ENCODE assay signal across 1 cellular context in the genomic region with DNA sequence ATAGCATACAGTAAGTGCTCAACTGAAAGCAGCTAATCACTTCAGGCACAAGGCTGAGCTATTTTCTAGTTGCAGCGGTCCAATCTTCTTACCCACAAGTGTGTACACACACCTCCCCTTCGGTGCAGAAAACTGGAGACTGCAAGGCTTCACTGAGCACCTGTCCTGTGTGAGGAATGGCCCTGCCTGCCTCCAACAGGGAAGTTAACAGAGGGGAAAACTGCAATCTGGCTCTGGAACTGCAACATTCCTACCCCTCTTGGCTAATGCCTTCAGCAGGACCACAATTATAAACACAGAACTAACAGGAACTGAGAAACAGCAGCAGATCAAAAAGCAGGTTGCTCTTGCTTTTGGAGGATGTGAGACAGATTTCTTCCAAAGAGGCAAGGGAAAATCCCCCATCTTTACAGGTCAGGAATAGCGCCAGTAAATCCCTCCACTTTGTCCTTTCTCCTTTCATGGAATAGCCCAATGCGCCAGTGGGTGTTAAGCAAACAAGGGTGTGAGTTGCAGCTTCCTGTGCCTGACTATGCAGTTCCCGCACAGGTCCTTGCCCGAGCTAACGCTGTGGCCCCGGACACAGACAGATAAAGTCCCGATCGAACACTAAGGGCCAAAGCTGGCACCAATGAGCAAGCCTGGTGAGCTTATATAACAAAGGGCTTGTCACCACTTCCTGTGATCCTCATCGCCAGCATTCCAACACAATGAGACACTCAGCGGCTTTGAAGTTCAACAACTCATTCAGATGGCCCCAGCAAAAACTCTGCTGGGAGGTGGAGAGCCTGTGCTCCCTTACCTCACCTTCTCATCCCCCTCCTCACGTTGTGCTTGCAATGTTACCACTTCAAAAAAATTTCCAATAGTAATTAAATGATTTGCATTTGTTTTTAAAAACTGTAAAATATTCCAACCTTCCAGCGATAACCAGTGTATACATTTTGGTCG.
TF ChIP-seq lines count a peak whose summit lies in the region.

No MANE protein-coding gene starts in this region.

TF ChIP-seq in HepG2, 621 proteins besides CTCF, POLR2A, EP300 and RAD21 (continued from another document and continues in another):
- TF ChIP-seq, protein P1, sequence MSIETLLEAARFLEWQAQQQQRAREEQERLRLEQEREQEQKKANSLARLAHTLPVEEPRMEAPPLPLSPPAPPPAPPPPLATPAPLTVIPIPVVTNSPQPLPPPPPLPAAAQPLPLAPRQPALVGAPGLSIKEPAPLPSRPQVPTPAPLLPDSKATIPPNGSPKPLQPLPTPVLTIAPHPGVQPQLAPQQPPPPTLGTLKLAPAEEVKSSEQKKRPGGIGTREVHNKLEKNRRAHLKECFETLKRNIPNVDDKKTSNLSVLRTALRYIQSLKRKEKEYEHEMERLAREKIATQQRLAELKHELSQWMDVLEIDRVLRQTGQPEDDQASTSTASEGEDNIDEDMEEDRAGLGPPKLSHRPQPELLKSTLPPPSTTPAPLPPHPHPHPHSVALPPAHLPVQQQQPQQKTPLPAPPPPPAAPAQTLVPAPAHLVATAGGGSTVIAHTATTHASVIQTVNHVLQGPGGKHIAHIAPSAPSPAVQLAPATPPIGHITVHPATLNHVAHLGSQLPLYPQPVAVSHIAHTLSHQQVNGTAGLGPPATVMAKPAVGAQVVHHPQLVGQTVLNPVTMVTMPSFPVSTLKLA (IDR thresholded peaks at IDR 0.05): 0 out of 2 replicates have a peak, but pooled peaks have one; percentile 3
- peak; percentile 79 for TF ChIP-seq THAP11 (CRISPR knock-in tag; IDR thresholded peaks at IDR 0.05)
- TF ChIP-seq ZBTB33 (CRISPR knock-in tag; IDR thresholded peaks at IDR 0.05): peak; percentile 72
- peak; percentile 93 for TF ChIP-seq PITX1 (CRISPR knock-in tag; IDR thresholded peaks at IDR 0.05)
- TF ChIP-seq ZNF879 (CRISPR knock-in tag; IDR thresholded peaks at IDR 0.05): no peak
- peak; percentile 76 for TF ChIP-seq MAX (IDR thresholded peaks at IDR 0.05)
- TF ChIP-seq FOXK1 (CRISPR knock-in tag; IDR thresholded peaks at IDR 0.05; ENCODE audit: borderline replicate concordance, low read depth): peak; percentile 85
- peak; percentile 97 for TF ChIP-seq ZNF430 (CRISPR knock-in tag; IDR thresholded peaks at IDR 0.05)
- TF ChIP-seq SETDB1 (CRISPR knock-in tag; IDR thresholded peaks at IDR 0.05; ENCODE audit: borderline replicate concordance): no peak
- no peak for TF ChIP-seq SNAPC2 (CRISPR knock-in tag; IDR thresholded peaks at IDR 0.05)
- TF ChIP-seq FOXM1 (CRISPR knock-in tag; IDR thresholded peaks at IDR 0.05): 0 out of 2 replicates have a peak, but pooled peaks have one; percentile 66
- TF ChIP-seq LCORL (IDR thresholded peaks at IDR 0.05): peak; percentile 66; the same call in 1 of the 2 replicates
- peak; percentile 93 for TF ChIP-seq LCORL (CRISPR knock-in tag; IDR thresholded peaks at IDR 0.05)
- peak; percentile 80 for TF ChIP-seq ELF1 (CRISPR knock-in tag; IDR thresholded peaks at IDR 0.05)
- TF ChIP-seq YEATS4 (CRISPR knock-in tag; IDR thresholded peaks at IDR 0.05; ENCODE audit: borderline replicate concordance): peak; percentile 64; the same call in 1 of the 2 replicates
- peak; percentile 95 for TF ChIP-seq RXRA (CRISPR knock-in tag; IDR thresholded peaks at IDR 0.05)
- TF ChIP-seq ZBTB26 (CRISPR knock-in tag; IDR thresholded peaks at IDR 0.05; ENCODE audit: borderline replicate concordance): peak; percentile 62; the same call in 1 of the 2 replicates
- peak; percentile 70; the same call in 1 of the 2 replicates for TF ChIP-seq ZNF724P (CRISPR knock-in tag; IDR thresholded peaks at IDR 0.05; ENCODE audit: borderline replicate concordance)
- peak; percentile 74 for TF ChIP-seq KLF6 (CRISPR knock-in tag; IDR thresholded peaks at IDR 0.05)
- TF ChIP-seq GTF2F1 (IDR thresholded peaks at IDR 0.05; ENCODE audit: low read length): no peak
- peak; percentile 63 for TF ChIP-seq POLR2AphosphoS5 (IDR thresholded peaks at IDR 0.05; ENCODE audit: low read depth, low read length)
- TF ChIP-seq ZNF432 (CRISPR knock-in tag; IDR thresholded peaks at IDR 0.05; ENCODE audit: borderline replicate concordance): no peak
- TF ChIP-seq GMEB2 (CRISPR knock-in tag; IDR thresholded peaks at IDR 0.05; ENCODE audit: low read depth): no peak
- peak; percentile 95 for TF ChIP-seq GATA4 (IDR thresholded peaks at IDR 0.05; ENCODE audit: borderline replicate concordance, low read depth)
- TF ChIP-seq ERF (CRISPR knock-in tag; IDR thresholded peaks at IDR 0.05): peak; percentile 90
- 0 out of 2 replicates have a peak, but pooled peaks have one; percentile 62 for TF ChIP-seq ZNF468 (CRISPR knock-in tag; IDR thresholded peaks at IDR 0.05)
- TF ChIP-seq DPF2 (CRISPR knock-in tag; IDR thresholded peaks at IDR 0.05; ENCODE audit: borderline replicate concordance, low read depth): peak; percentile 80
- peak; percentile 48; the same call in 1 of the 2 replicates for TF ChIP-seq ZNF431 (CRISPR knock-in tag; IDR thresholded peaks at IDR 0.05; ENCODE audit: borderline replicate concordance, low read depth)
- TF ChIP-seq ZNF136 (CRISPR knock-in tag; IDR thresholded peaks at IDR 0.05; ENCODE audit: low read depth): no peak; the same call in 1 of the 2 replicates
- no peak for TF ChIP-seq CC2D1A (CRISPR knock-in tag; IDR thresholded peaks at IDR 0.05)
- TF ChIP-seq ZNF143 (CRISPR knock-in tag; IDR thresholded peaks at IDR 0.05): peak; percentile 55; the same call in 1 of the 2 replicates
- 0 out of 2 replicates have a peak, but pooled peaks have one; percentile 11 for TF ChIP-seq REL (CRISPR knock-in tag; conservative IDR thresholded peaks at IDR 0.05)
- TF ChIP-seq ZNF496 (CRISPR knock-in tag; IDR thresholded peaks at IDR 0.05; ENCODE audit: insufficient replicate concordance): no peak
- peak; percentile 84 for TF ChIP-seq ZNF619 (CRISPR knock-in tag; IDR thresholded peaks at IDR 0.05)
- TF ChIP-seq NR2F2 (IDR thresholded peaks at IDR 0.05; ENCODE audit: borderline replicate concordance, low read depth): peak; percentile 77
- TF ChIP-seq ZNF556 (CRISPR knock-in tag; IDR thresholded peaks at IDR 0.05; ENCODE audit: borderline replicate concordance): peak; percentile 66; the same call in 1 of the 2 replicates
- TF ChIP-seq THAP9 (CRISPR knock-in tag; IDR thresholded peaks at IDR 0.05; ENCODE audit: borderline replicate concordance): peak; percentile 82; the same call in 1 of the 2 replicates
- peak; percentile 90; the same call in 1 of the 2 replicates for TF ChIP-seq ZNF503 (CRISPR knock-in tag; IDR thresholded peaks at IDR 0.05)
- TF ChIP-seq, protein P2, sequence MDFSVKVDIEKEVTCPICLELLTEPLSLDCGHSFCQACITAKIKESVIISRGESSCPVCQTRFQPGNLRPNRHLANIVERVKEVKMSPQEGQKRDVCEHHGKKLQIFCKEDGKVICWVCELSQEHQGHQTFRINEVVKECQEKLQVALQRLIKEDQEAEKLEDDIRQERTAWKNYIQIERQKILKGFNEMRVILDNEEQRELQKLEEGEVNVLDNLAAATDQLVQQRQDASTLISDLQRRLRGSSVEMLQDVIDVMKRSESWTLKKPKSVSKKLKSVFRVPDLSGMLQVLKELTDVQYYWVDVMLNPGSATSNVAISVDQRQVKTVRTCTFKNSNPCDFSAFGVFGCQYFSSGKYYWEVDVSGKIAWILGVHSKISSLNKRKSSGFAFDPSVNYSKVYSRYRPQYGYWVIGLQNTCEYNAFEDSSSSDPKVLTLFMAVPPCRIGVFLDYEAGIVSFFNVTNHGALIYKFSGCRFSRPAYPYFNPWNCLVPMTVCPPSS (IDR thresholded peaks at IDR 0.05): no peak
- peak; percentile 36; the same call in 1 of the 2 replicates for TF ChIP-seq ZNF343 (CRISPR knock-in tag; IDR thresholded peaks at IDR 0.05)
- peak; percentile 91 for TF ChIP-seq FOXP4 (CRISPR knock-in tag; IDR thresholded peaks at IDR 0.05)
- no peak for TF ChIP-seq HNRNPUL1 (IDR thresholded peaks at IDR 0.05; ENCODE audit: low read depth, low read length)
- peak; percentile 18; the same call in 1 of the 2 replicates for TF ChIP-seq NRL (CRISPR knock-in tag; IDR thresholded peaks at IDR 0.05; ENCODE audit: borderline replicate concordance)
- TF ChIP-seq ATF7-NPFF (CRISPR knock-in tag; IDR thresholded peaks at IDR 0.05; ENCODE audit: low read depth): peak; percentile 70; the same call in 1 of the 2 replicates
